8 cellular contexts compared by ENCODE assay signal in genomic region chr3:12995389-12996180, GRCh38.
DNase-seq lines count a peak whose midpoint lies in the region; ATAC-seq and TF ChIP-seq lines count a peak whose summit lies in the region.

No MANE protein-coding gene starts in this region.

- H3K36me3 ChIP-seq in GM23338 (ENCODE audit: insufficient read depth) (no peaks in the 10 kb centered on the region), heart left ventricle (peaks cover 0 to 5% (median 0%) of the 10 kb centered on the region in 9 donors)

- H3K27ac ChIP-seq in GM23338 (ENCODE audit: low read depth) (no peak overlapping the region), heart left ventricle (peak overlapping the region in 11 of 12 donors; percentile 85 to 96 (median 94)), skin epidermis (peak overlapping the region in 15 of 21 experiments; percentile 16 to 84 (median 77))

- intact Hi-C loops in heart left ventricle (cut with DNase I), result loop anchor here in 2 of 10 donors (1.0 to 10.0 kb wide), 4 partner anchors 87 to 459 kb away; no protein-coding TSS in a partner anchor

- H3K4me3 Mint-ChIP-seq in GM23338 (peak overlapping the region; percentile 49; the same call in 2 of the 3 replicates), T-helper 17 cell (peak overlapping the region; percentile 98)

- H3K36me3 Mint-ChIP-seq in GM23338 (ENCODE audit: low read depth), result no peaks in the 10 kb centered on the region
- H3K36me3 Mint-ChIP-seq in T-helper 17 cell (ENCODE audit: low read depth), result peaks cover 3% of the 10 kb centered on the region

- no peaks in the 10 kb centered on the region for H3F3A ChIP-seq in GM23338 (replicated peaks; ENCODE audit: low read depth)

- H3K4me3 ChIP-seq in GM23338 (peak overlapping the region; percentile 75; the same call in 1 of the 2 replicates), heart left ventricle (peak overlapping the region in 7 of 12 donors; percentile 74 to 94 (median 83)), skin epidermis (no peak overlapping the region)

- no peak for TF ChIP-seq POLR2A in heart left ventricle (IDR thresholded peaks at IDR 0.05)

- DNase-seq in GM23338 (ENCODE audit: low spot score) (no peak), T-helper 17 cell (no peak), heart left ventricle (peak in 1 of 5 donors; percentile 5), midbrain (lab: John Stamatoyannopoulos, UW) (no peak), NCI-H774 (lab: John Stamatoyannopoulos, UW) (no peak), NCI-H345 (lab: John Stamatoyannopoulos, UW) (no peak)

- no peaks in the 10 kb centered on the region for H3K9me2 ChIP-seq in GM23338 (ENCODE audit: insufficient read depth)

- no peak for ATAC-seq in GM23338
- no peak for ATAC-seq in T-helper 17 cell
- no peak for ATAC-seq in heart left ventricle
- ATAC-seq in GM21381 (IDR thresholded peaks at IDR 0.05; ENCODE audit: unreplicated experiment), result no peak

- H3K4me1 ChIP-seq in GM23338 (ENCODE audit: insufficient read depth) (peaks cover 9% of the 10 kb centered on the region), heart left ventricle (peaks cover 0 to 76% (median 28%) of the 10 kb centered on the region in 12 donors)

- H3K4me1 Mint-ChIP-seq in GM23338, result peaks cover 15% of the 10 kb centered on the region
- peaks cover 51% of the 10 kb centered on the region for H3K4me1 Mint-ChIP-seq in T-helper 17 cell

- H3K79me2 ChIP-seq in GM23338 (replicated peaks; ENCODE audit: insufficient read depth), result no peaks in the 10 kb centered on the region

- no peaks in the 10 kb centered on the region for H3K9me3 Mint-ChIP-seq in GM23338

- WGBS in heart left ventricle, 4 donors, result 76 to 85% (median 78%) methylated on average over 9 to 10 of the region's 10 CpGs

- no peaks in the 10 kb centered on the region; the same call in 1 of the 2 replicates for H4K20me1 ChIP-seq in GM23338 (replicated peaks; ENCODE audit: insufficient read depth)

- H3K27me3 Mint-ChIP-seq in GM23338 (ENCODE audit: insufficient read depth, low read depth, poor library complexity) (peaks cover 21% of the 10 kb centered on the region), T-helper 17 cell (no peaks in the 10 kb centered on the region)

- H3K27ac Mint-ChIP-seq in GM23338 (peak overlapping the region; percentile 66), T-helper 17 cell (peak overlapping the region; percentile 90)

- H3K4me2 ChIP-seq in GM23338, result peak overlapping the region; percentile 92; the same call in 1 of the 2 replicates

- H3K9me3 ChIP-seq in T-helper 17 cell (ENCODE audit: control insufficient read depth, low read length, poor library complexity, severe bottlenecking) (no peaks in the 10 kb centered on the region), heart left ventricle (peaks cover 0 to 3% (median 0%) of the 10 kb centered on the region in 12 donors)

- peaks cover 17% of the 10 kb centered on the region for H3K27me3 ChIP-seq in GM23338 (ENCODE audit: insufficient read depth)
- no peaks in the 10 kb centered on the region for H3K27me3 ChIP-seq in heart left ventricle

- H2AFZ ChIP-seq in GM23338, result no peak overlapping the region

- TF ChIP-seq CTCF in GM23338 (conservative IDR thresholded peaks at IDR 0.05; ENCODE audit: low read depth in 2 of 2) (no peak), heart left ventricle (IDR thresholded peaks at IDR 0.05) (no peak)

TF ChIP-seq in GM23338, 12 proteins besides CTCF, POLR2A, EP300 and RAD21:
- no peak for TF ChIP-seq CREB1 (CRISPR knock-in tag; IDR thresholded peaks at IDR 0.05; ENCODE audit: low read depth)
- TF ChIP-seq JUNB (IDR thresholded peaks at IDR 0.05; ENCODE audit: unreplicated experiment), result no peak
- no peak for TF ChIP-seq REST (IDR thresholded peaks at IDR 0.05; ENCODE audit: unreplicated experiment)

Comparison
In these comparisons a context has a peak if more than half of its experiments do, and no peak if none do; other contexts are left out.
1. H3K4me3 ChIP-seq: peak in GM23338 (single experiment) and heart left ventricle (7 of 12); none in skin epidermis (0 of 7).